ENCODE assay signal across 2 cellular contexts in the genomic region with DNA sequence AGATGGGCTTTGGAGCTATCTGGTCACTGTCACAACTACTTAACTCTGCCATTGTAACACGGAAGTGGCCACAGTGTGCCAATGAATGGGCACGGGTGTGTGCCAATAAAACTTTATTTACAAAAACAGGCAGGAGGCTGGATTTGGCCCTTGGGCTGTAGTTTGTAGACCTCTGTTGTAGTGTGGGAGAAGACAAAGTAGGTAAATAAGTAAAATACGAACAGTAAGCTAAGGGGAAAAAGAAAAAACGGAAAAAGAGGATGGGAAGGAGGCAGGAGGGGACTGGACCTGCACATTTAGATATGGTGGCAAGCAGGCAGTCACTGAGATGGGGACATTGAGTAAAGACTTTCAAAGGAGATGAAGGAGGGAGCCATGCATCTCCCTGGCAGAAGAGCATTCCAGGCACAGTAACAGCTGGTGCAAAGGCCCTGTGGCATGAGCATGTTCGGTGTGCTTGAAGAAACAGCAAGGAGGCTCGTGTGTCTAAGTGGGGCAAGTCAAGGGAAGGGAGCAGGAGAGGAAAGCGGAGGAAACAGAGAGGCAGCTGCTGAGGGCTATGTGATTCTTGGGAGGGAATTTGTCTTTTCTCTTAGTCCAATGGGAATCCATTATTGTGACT.
TF ChIP-seq lines count a peak whose summit lies in the region.

No MANE protein-coding gene starts in this region.

TF ChIP-seq in IMR-90, 13 proteins besides CTCF, POLR2A, EP300 and RAD21:
- TF ChIP-seq FOS (IDR thresholded peaks at IDR 0.05; ENCODE audit: low read depth, low read length) (no peak), CEBPB (IDR thresholded peaks at IDR 0.05; ENCODE audit: low read depth, low read length) (no peak), MAZ (IDR thresholded peaks at IDR 0.05; ENCODE audit: borderline replicate concordance, low read depth, low read length) (no peak), NFE2L2 (IDR thresholded peaks at IDR 0.05; ENCODE audit: low read depth, low read length) (no peak), MXI1 (IDR thresholded peaks at IDR 0.05; ENCODE audit: borderline replicate concordance, low read depth, low read length) (no peak), SMC3 (IDR thresholded peaks at IDR 0.05; ENCODE audit: low read depth, low read length) (no peak)
TF ChIP-seq in IMR-90: peak in this region for 0.

TF ChIP-seq in H1, 55 proteins besides CTCF, POLR2A, EP300 and RAD21:
- no peak for TF ChIP-seq EZH2 (IDR thresholded peaks at IDR 0.05; ENCODE audit: low read depth, low read length, severe bottlenecking)
- TF ChIP-seq TAF7 (optimal IDR thresholded peaks at IDR 0.05; ENCODE audit: borderline replicate concordance, low read depth, low read length), result no peak
- no peak for TF ChIP-seq NRF1 (IDR thresholded peaks at IDR 0.05; ENCODE audit: low read depth, low read length)
- no peak for TF ChIP-seq BRCA1 (IDR thresholded peaks at IDR 0.05; ENCODE audit: low read depth, low read length)
- TF ChIP-seq JUND (IDR thresholded peaks at IDR 0.05; ENCODE audit: low read length), result no peak
- no peak for TF ChIP-seq BACH1 (IDR thresholded peaks at IDR 0.05; ENCODE audit: low read length)
- TF ChIP-seq SP1 (IDR thresholded peaks at IDR 0.05; ENCODE audit: low read depth, low read length), result no peak
- no peak for TF ChIP-seq BCL11A (IDR thresholded peaks at IDR 0.05; ENCODE audit: low read depth in 2 of 2, low read length in 2 of 2)
- no peak for TF ChIP-seq SRF (IDR thresholded peaks at IDR 0.05; ENCODE audit: low read depth, low read length)
- TF ChIP-seq TEAD4 (IDR thresholded peaks at IDR 0.05; ENCODE audit: low read depth, low read length), result no peak
- TF ChIP-seq TBP (IDR thresholded peaks at IDR 0.05; ENCODE audit: low read depth, low read length), result no peak
- no peak for TF ChIP-seq ASH2L (IDR thresholded peaks at IDR 0.05; ENCODE audit: low read length)
- no peak for TF ChIP-seq SP4 (IDR thresholded peaks at IDR 0.05; ENCODE audit: low read length)
- no peak for TF ChIP-seq GABPA (IDR thresholded peaks at IDR 0.05; ENCODE audit: borderline replicate concordance, insufficient read depth, low read length)
- no peak for TF ChIP-seq RFX5 (IDR thresholded peaks at IDR 0.05; ENCODE audit: borderline replicate concordance, low read depth, low read length)
- no peak for TF ChIP-seq TCF12 (IDR thresholded peaks at IDR 0.05; ENCODE audit: low read depth, low read length)
